15 cellular contexts compared by ENCODE assay signal in the genomic region with DNA sequence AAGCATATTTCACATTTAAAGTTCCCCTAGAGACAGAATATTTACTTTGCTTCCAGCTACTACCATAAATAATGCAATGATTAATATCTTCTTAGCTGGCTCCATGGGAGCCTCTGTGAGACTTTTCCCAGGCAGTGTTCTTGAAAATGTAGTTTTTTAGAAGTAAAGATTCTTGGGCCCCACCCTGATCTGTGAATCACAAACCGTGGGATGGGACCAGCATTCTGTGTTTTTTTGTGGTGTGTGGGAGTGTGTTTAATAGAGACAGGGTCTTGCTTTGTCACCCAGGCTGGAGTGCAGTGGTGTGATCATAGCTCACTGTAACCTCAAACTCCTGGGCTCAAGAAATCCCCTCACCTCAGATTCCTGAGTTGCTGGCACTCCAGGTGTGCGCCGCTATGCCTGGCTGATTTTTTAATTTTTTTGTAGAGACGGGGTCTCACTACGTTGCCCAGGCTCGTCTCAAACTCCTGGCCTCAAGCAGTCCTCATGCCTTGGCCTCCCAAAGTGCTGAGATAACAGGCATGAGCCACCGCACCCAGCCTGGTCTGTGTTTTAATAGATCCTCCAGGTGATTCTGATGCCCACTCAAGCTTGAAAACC.
A peak's percentile ranks its signal among the peaks of the same experiment; 100 is the strongest.
DNase-seq lines count a peak whose midpoint lies in the region; ATAC-seq and TF ChIP-seq lines count a peak whose summit lies in the region.
"Had no signal": no experiment of that assay in that cellular context is flagged by ENCODE, and none has a peak within 500 bp of the region (broad histone marks: within the 10 kb centered on the region; RNA-seq: fewer than 3 reads in every experiment).

No MANE protein-coding gene starts in this region.

- H3K27ac Mint-ChIP-seq in activated T-helper 2 cell treated with anti-CD3 and anti-CD28 coated beads, Interferon-gamma antibody, Interleukin-2, Interleukin-4, amounts not matched to agents 10 μg/mL and 5 μg/mL and 100 μg/mL, durations not matched to agents 14 hours and 24 hours and 36 hours: peak overlapping the region; percentile 67
- H3K27ac Mint-ChIP-seq in mesothelial cell of epicardium: peak overlapping the region; percentile 11

- H3K27me3 Mint-ChIP-seq in activated T-helper 2 cell treated with anti-CD3 and anti-CD28 coated beads, Interferon-gamma antibody, Interleukin-2, Interleukin-4, amounts not matched to agents 10 μg/mL and 5 μg/mL and 100 μg/mL, durations not matched to agents 14 hours and 24 hours and 36 hours (ENCODE audit: low read depth): no peaks in the 10 kb centered on the region
- no peaks in the 10 kb centered on the region for H3K27me3 Mint-ChIP-seq in mesothelial cell of epicardium (ENCODE audit: low read depth)

- no peak overlapping the region for H3K4me3 Mint-ChIP-seq in activated T-helper 2 cell treated with anti-CD3 and anti-CD28 coated beads, Interferon-gamma antibody, Interleukin-2, Interleukin-4, amounts not matched to agents 10 μg/mL and 5 μg/mL and 100 μg/mL, durations not matched to agents 14 hours and 24 hours and 36 hours (ENCODE audit: low read depth)
- H3K4me3 Mint-ChIP-seq in mesothelial cell of epicardium: no peak overlapping the region

- no peak for ATAC-seq in GM21360 (IDR thresholded peaks at IDR 0.05; ENCODE audit: unreplicated experiment)
- ATAC-seq: K562 had no signal

- TF ChIP-seq CTCF in mesothelial cell of epicardium (IDR thresholded peaks at IDR 0.05; ENCODE audit: unreplicated experiment): no peak

- intact Hi-C loops in activated T-helper 2 cell treated with anti-CD3 and anti-CD28 coated beads, Interferon-gamma antibody, Interleukin-2, Interleukin-4, amounts not matched to agents 10 μg/mL and 5 μg/mL and 100 μg/mL, durations not matched to agents 14 hours and 24 hours and 36 hours (cut with micrococcal nuclease): no loop called here

- peak; percentile 16 for DNase-seq in stimulated activated naive CD4-positive, alpha-beta T cell treated with Interleukin-2 at 50 U/mL for 16 hours (lab: John Stamatoyannopoulos, UW)
- no peak for DNase-seq in stimulated activated naive CD4-positive, alpha-beta T cell (lab: John Stamatoyannopoulos, UW)
- no peak for DNase-seq in activated T-helper 2 cell treated with anti-CD3 and anti-CD28 coated beads, Interferon-gamma antibody, Interleukin-2, Interleukin-4, amounts not matched to agents 10 μg/mL and 5 μg/mL and 100 μg/mL, durations not matched to agents 14 hours and 24 hours and 36 hours (ENCODE audit: low spot score)
- no peak for DNase-seq in mesothelial cell of epicardium (ENCODE audit: low spot score in 2 of 2, unreplicated experiment in 2 of 2)
- no peak for DNase-seq in NCI-H2107 (lab: John Stamatoyannopoulos, UW)
- DNase-seq in activated gamma-delta T cell (lab: John Stamatoyannopoulos, UW): no peak
- DNase-seq: DMS79 treated with DMSO at 0.1 percent for 48 hours, HCEC 1CT, islet precursor cell, ovary, small intestine, tibial artery, WERI-Rb-1 had no signal

- H3K4me1 Mint-ChIP-seq in activated T-helper 2 cell treated with anti-CD3 and anti-CD28 coated beads, Interferon-gamma antibody, Interleukin-2, Interleukin-4, amounts not matched to agents 10 μg/mL and 5 μg/mL and 100 μg/mL, durations not matched to agents 14 hours and 24 hours and 36 hours (ENCODE audit: low read depth): peaks cover 51% of the 10 kb centered on the region
- peaks cover 24% of the 10 kb centered on the region for H3K4me1 Mint-ChIP-seq in mesothelial cell of epicardium

- no peaks in the 10 kb centered on the region for H3K9me3 Mint-ChIP-seq in activated T-helper 2 cell treated with anti-CD3 and anti-CD28 coated beads, Interferon-gamma antibody, Interleukin-2, Interleukin-4, amounts not matched to agents 10 μg/mL and 5 μg/mL and 100 μg/mL, durations not matched to agents 14 hours and 24 hours and 36 hours
- H3K9me3 Mint-ChIP-seq in mesothelial cell of epicardium: no peaks in the 10 kb centered on the region

- peaks cover 81% of the 10 kb centered on the region for H3K36me3 Mint-ChIP-seq in activated T-helper 2 cell treated with anti-CD3 and anti-CD28 coated beads, Interferon-gamma antibody, Interleukin-2, Interleukin-4, amounts not matched to agents 10 μg/mL and 5 μg/mL and 100 μg/mL, durations not matched to agents 14 hours and 24 hours and 36 hours (ENCODE audit: low read depth)
- peaks cover 34% of the 10 kb centered on the region for H3K36me3 Mint-ChIP-seq in mesothelial cell of epicardium
